In genomic region chr2:60540054-60540453, GRCh38 we compare ENCODE assay signal across 19 cellular contexts. TPM values are rescaled to one million over a fixed set of nuclear protein-coding genes. Genes with fewer than 3 reads are reported as not detected.
DNase-seq lines count a peak whose midpoint lies in the region; TF ChIP-seq lines count a peak whose summit lies in the region.
"Had no signal": no experiment of that assay in that cellular context is flagged by ENCODE, and none has a peak within 500 bp of the region (broad histone marks: within the 10 kb centered on the region; RNA-seq: fewer than 3 reads in every experiment).

No MANE protein-coding gene starts in this region.

- POLR2A ChIA-PET in PC-9 (lab: Charles Lee; ENCODE audit: unreplicated experiment): no interaction called here

- H2AFZ ChIP-seq in Karpas-422 (ENCODE audit: low read length): no peak overlapping the region
- no peak overlapping the region for H2AFZ ChIP-seq in PC-9

- H3K79me2 ChIP-seq in Karpas-422 (ENCODE audit: low read length): peaks cover 99% of the 10 kb centered on the region
- H3K79me2 ChIP-seq in PC-9 (ENCODE audit: low read depth): no peaks in the 10 kb centered on the region

- H3K36me3 ChIP-seq in Karpas-422 (ENCODE audit: insufficient read depth, low read length) (peaks cover 65% of the 10 kb centered on the region), prostate gland (no peaks in the 10 kb centered on the region), PC-9 (ENCODE audit: low read depth) (no peaks in the 10 kb centered on the region)
- H3K36me3 ChIP-seq: uterus had no signal

- peaks cover 100% of the 10 kb centered on the region for H3K4me1 ChIP-seq in Karpas-422 (ENCODE audit: low read length)
- no peaks in the 10 kb centered on the region for H3K4me1 ChIP-seq in prostate gland (replicated peaks)
- H3K4me1 ChIP-seq in PC-9 (replicated peaks; ENCODE audit: insufficient read depth): no peaks in the 10 kb centered on the region
- H3K4me1 ChIP-seq: uterus had no signal

- H3K4me2 ChIP-seq in Karpas-422 (ENCODE audit: low read depth, low read length, poor library complexity, severe bottlenecking) (peak overlapping the region; percentile 49), PC-9 (no peak overlapping the region)

- CTCF ChIA-PET in PC-9 (lab: Charles Lee): no interaction called here

- H3K27ac ChIP-seq in Karpas-422 (ENCODE audit: low read length) (peak overlapping the region; percentile 69), prostate gland (no peak overlapping the region), PC-9 (no peak overlapping the region)
- H3K27ac ChIP-seq: foreskin keratinocyte, uterus had no signal

- no peaks in the 10 kb centered on the region for H3K27me3 ChIP-seq in Karpas-422 (ENCODE audit: low read length)
- H3K27me3 ChIP-seq in prostate gland (replicated peaks; ENCODE audit: insufficient read depth): no peaks in the 10 kb centered on the region
- peaks cover 77% of the 10 kb centered on the region for H3K27me3 ChIP-seq in PC-9 (ENCODE audit: insufficient read depth, low read depth)
- H3K27me3 ChIP-seq: foreskin keratinocyte had no signal

- peak; percentile 63 for DNase-seq in NCI-H345 (lab: John Stamatoyannopoulos, UW)
- DNase-seq in NCI-H345 treated with DMSO at 0.1 percent for 48 hours (lab: John Stamatoyannopoulos, UW; ENCODE audit: unreplicated experiment): no peak
- DNase-seq in Karpas-422: peak; percentile 78
- peak; percentile 59 for DNase-seq in NOMO-1 treated with DMSO at 0.1 percent for 48 hours (lab: John Stamatoyannopoulos, UW; ENCODE audit: unreplicated experiment)
- DNase-seq in prostate gland (ENCODE audit: low spot score): peak; percentile 46
- no peak for DNase-seq in HuH-7 (ENCODE audit: low spot score)
- no peak for DNase-seq in PC-9
- no peak for DNase-seq in activated naive CD4-positive, alpha-beta T cell treated with Interleukin-2 at 50 U/mL for 16 hours
- DNase-seq: activated CD4-positive, alpha-beta T cell treated with anti-CD3 and anti-CD28 coated beads, Interleukin-2, amount 50 U/mL, for 1 hour; activated CD8-positive, alpha-beta memory T cell treated with anti-CD3 and anti-CD28 coated beads, Interleukin-2, amount 50 U/mL, for 48 hours; activated effector memory CD4-positive, alpha-beta T cell treated with anti-CD3 and anti-CD28 coated beads, Interleukin-2, amount 50 U/mL, for 16 hours; foreskin keratinocyte; kidney; mammary epithelial cell; NCI-H2107; occipital lobe; stimulated activated CD4-positive, alpha-beta T cell treated with anti-CD3 and anti-CD28 coated beads, Interleukin-12 subunit alpha, Interleukin-12 subunit beta, amount 100 ng/mL, for 4 hours; T-cell; uterus had no signal

- H3K9me2 ChIP-seq in Karpas-422 (replicated peaks; ENCODE audit: insufficient read depth, low read length): no peaks in the 10 kb centered on the region
- H3K9me2 ChIP-seq in PC-9 (ENCODE audit: insufficient read depth): no peaks in the 10 kb centered on the region

- H3F3A ChIP-seq in PC-9 (ENCODE audit: insufficient read depth, low read depth): no peaks in the 10 kb centered on the region

- 46% methylated on average over 1 of the region's 1 CpG for WGBS in prostate gland

- peak overlapping the region; percentile 40 for H3K9ac ChIP-seq in Karpas-422 (ENCODE audit: low read length)

- no peak for TF ChIP-seq POLR2A in prostate gland (IDR thresholded peaks at IDR 0.05)

- H3K4me3 ChIP-seq in Karpas-422 (ENCODE audit: low read length): peak overlapping the region; percentile 13
- H3K4me3 ChIP-seq in prostate gland: no peak overlapping the region
- no peak overlapping the region for H3K4me3 ChIP-seq in PC-9
- H3K4me3 ChIP-seq: uterus had no signal

- H4K20me1 ChIP-seq in Karpas-422 (ENCODE audit: insufficient read depth, low read depth, low read length) (peaks cover 47% of the 10 kb centered on the region; the same call in 1 of the 2 replicates), PC-9 (ENCODE audit: insufficient read depth) (no peaks in the 10 kb centered on the region)

- H3K9me3 ChIP-seq in Karpas-422 (ENCODE audit: low read length) (no peaks in the 10 kb centered on the region), prostate gland (no peaks in the 10 kb centered on the region), PC-9 (ENCODE audit: insufficient read depth, low read depth) (no peaks in the 10 kb centered on the region)
- H3K9me3 ChIP-seq: uterus had no signal

- BruUV-seq in PC-9 (replicated peaks; lab: Mats Ljungman, UMichigan): no TSS peak

- TF ChIP-seq CTCF in prostate gland (IDR thresholded peaks at IDR 0.05) (no peak), PC-9 (conservative IDR thresholded peaks at IDR 0.05) (no peak)

- intact Hi-C loops in prostate gland (cut with DNase I) (no loop called here), PC-9 (cut with micrococcal nuclease; ENCODE audit: unreplicated experiment) (no loop called here)

RNA-seq across cellular contexts. Expression of gene BCL11A, which starts 13.4 kb away (rescaled TPM):
- 159 and 190 TPM in 2 replicates for total RNA-seq in Karpas-422 (2014; rRNA removed; shearing (Covaris generic); ENCODE audit: low replicate concordance)
- total RNA-seq in prostate gland (10 to 100 TPM; 14.6 to 22.2 TPM), PC-9 (2021) (not detected in 2 replicates)

Comparison
In these comparisons a context has a peak if more than half of its experiments do, and no peak if none do; other contexts are left out.
1. DNase-seq: peak in NCI-H345 (single experiment), Karpas-422 (single experiment), NOMO-1 treated with DMSO at 0.1 percent for 48 hours (single experiment) and prostate gland (single experiment); none in NCI-H345 treated with DMSO at 0.1 percent for 48 hours (single experiment), HuH-7 (single experiment), PC-9 (0 of 2) and activated naive CD4-positive, alpha-beta T cell treated with Interleukin-2 at 50 U/mL for 16 hours (single experiment).
2. RNA of gene BCL11A, which starts 13.4 kb away (total RNA-seq): 159 to 190 TPM in Karpas-422 and 14.6 to 22.2 TPM in prostate gland; not detected in PC-9; every median in the first group is over 10 times any median in the second.